Comparison of ENCODE assay signal across 12 cellular contexts in genomic region chr11:115194798-115195101, GRCh38.
DNase-seq lines count a peak whose midpoint lies in the region; ATAC-seq, FAIRE-seq and TF ChIP-seq lines count a peak whose summit lies in the region.
"Had no signal": no experiment of that assay in that cellular context is flagged by ENCODE, and none has a peak within 500 bp of the region (broad histone marks: within the 10 kb centered on the region; RNA-seq: fewer than 3 reads in every experiment).

No MANE protein-coding gene starts in this region.

- no peaks in the 10 kb centered on the region for H3K79me2 ChIP-seq in GM12878 (ENCODE audit: control insufficient read depth, insufficient read depth, low read length)

- H3K27me3 Mint-ChIP-seq in CD8-positive, alpha-beta T cell (ENCODE audit: low read depth), result peaks cover 3% of the 10 kb centered on the region
- H3K27me3 Mint-ChIP-seq in chondrocyte (ENCODE audit: low read depth), result no peaks in the 10 kb centered on the region

- no peaks in the 10 kb centered on the region for H3K36me3 Mint-ChIP-seq in CD8-positive, alpha-beta T cell
- no peaks in the 10 kb centered on the region for H3K36me3 Mint-ChIP-seq in chondrocyte (ENCODE audit: low read depth)
- H3K36me3 Mint-ChIP-seq: mesothelial cell of epicardium had no signal

- no peak for FAIRE-seq in GM12878 (lab: Jason Lieb, UNC)

- H2AFZ ChIP-seq in GM12878 (ENCODE audit: control insufficient read depth, low read depth, low read length), result no peak overlapping the region

- 2% methylated on average over 5 of the region's 5 CpGs for WGBS in GM12878 (ENCODE audit: insufficient coverage, insufficient replicate concordance, low lambda C conversion rate, missing lambda C conversion rate)

- no TSS peak for BruUV-seq in GM12878 (replicated peaks; lab: Mats Ljungman, UMichigan)

- no peaks in the 10 kb centered on the region for H3K9me3 ChIP-seq in CD8-positive, alpha-beta T cell (ENCODE audit: low read length)
- H3K9me3 ChIP-seq in GM12878 (replicated peaks; ENCODE audit: control insufficient read depth, insufficient read depth, low read length), result no peaks in the 10 kb centered on the region

- H3K4me1 Mint-ChIP-seq in CD8-positive, alpha-beta T cell (ENCODE audit: low read depth), result no peaks in the 10 kb centered on the region
- peaks cover 39% of the 10 kb centered on the region for H3K4me1 Mint-ChIP-seq in chondrocyte (ENCODE audit: low read depth)

- in situ Hi-C loops in GM12878 (cut with MboI), result no loop called here

- POLR2A ChIA-PET in CD8-positive, alpha-beta T cell (lab: Charles Lee), result no interaction called here
- POLR2A ChIA-PET in GM12878 (lab: Charles Lee), result no interaction called here

- SMC1A ChIA-PET in GM12878 (lab: Charles Lee; ENCODE audit: uncharacterized antibody, unreplicated experiment), result interaction anchor here (0.9 kb wide), 1 partner anchor 32 kb away, joined by 3 read pairs; no protein-coding TSS in a partner anchor

- no peak overlapping the region for H3K9ac ChIP-seq in GM12878 (ENCODE audit: control insufficient read depth, insufficient read depth, low read length)

- TF ChIP-seq CTCF in CD8-positive, alpha-beta T cell (IDR thresholded peaks at IDR 0.05), result no peak
- TF ChIP-seq CTCF in GM12878 (IDR thresholded peaks at IDR 0.05 in 2 of 3, conservative IDR thresholded peaks at IDR 0.05 in 1 of 3; ENCODE audit: control insufficient read depth in 2 of 3, extremely low read depth in 1 of 3, insufficient read depth in 1 of 3, low read depth in 3 of 3, low read length in 3 of 3) (no peak), chondrocyte (IDR thresholded peaks at IDR 0.05) (no peak)

- H3K27me3 ChIP-seq in CD8-positive, alpha-beta T cell (ENCODE audit: insufficient read depth, low read length), result no peaks in the 10 kb centered on the region
- no peaks in the 10 kb centered on the region for H3K27me3 ChIP-seq in GM12878 (replicated peaks in 1 of 2; ENCODE audit: control insufficient read depth in 2 of 2, insufficient read depth in 2 of 2, low read length in 1 of 2)
- H3K27me3 ChIP-seq: cardiac muscle cell had no signal

- RAD21 ChIA-PET in GM12878 (lab: Charles Lee; ENCODE audit: unreplicated experiment), result no interaction called here

- no peak for TF ChIP-seq RAD21 in GM12878 (IDR thresholded peaks at IDR 0.05; ENCODE audit: insufficient read depth, low read depth, low read length)

- TF ChIP-seq POLR2A in GM12878 (IDR thresholded peaks at IDR 0.05; ENCODE audit: low read depth, low read length), result no peak

- no peak overlapping the region for H3K27ac ChIP-seq in CD8-positive, alpha-beta T cell (ENCODE audit: low read depth, low read length)
- no peak overlapping the region for H3K27ac ChIP-seq in GM12878 (ENCODE audit: control insufficient read depth, insufficient read depth)
- H3K27ac ChIP-seq: cardiac muscle cell had no signal

- ATAC-seq in CD8-positive, alpha-beta T cell, result no peak
- peak; percentile 38 for ATAC-seq in GM18909 (IDR thresholded peaks at IDR 0.05; ENCODE audit: poor library complexity, unreplicated experiment)
- peak; percentile 12 for ATAC-seq in HG03108 (IDR thresholded peaks at IDR 0.05; ENCODE audit: unreplicated experiment)
- peak; percentile 75 for ATAC-seq in GM12878

- DNase-seq in CD8-positive, alpha-beta T cell, result no peak
- peak; percentile 21 for DNase-seq in GM12878 (ENCODE audit: low read depth, low spot score)
- no peak for DNase-seq in NK-92 treated with Interleukin-12 subunit alpha and Interleukin-12 subunit beta, amount 100 ng/mL, for 24 hours (lab: John Stamatoyannopoulos, UW)
- DNase-seq in COR-L47 (lab: John Stamatoyannopoulos, UW), result no peak
- DNase-seq in activated gamma-delta T cell treated with Interleukin-2 at 50 U/mL for 16 hours, result no peak
- DNase-seq in chondrocyte (ENCODE audit: low spot score), result no peak
- DNase-seq: activated CD8-positive, alpha-beta memory T cell treated with anti-CD3 and anti-CD28 coated beads for 24 hours; NCI-H2081 had no signal

- no peaks in the 10 kb centered on the region for H3K4me1 ChIP-seq in CD8-positive, alpha-beta T cell (ENCODE audit: insufficient read depth, low read length)
- peaks cover 10% of the 10 kb centered on the region; the same call in 1 of the 2 replicates for H3K4me1 ChIP-seq in GM12878 (ENCODE audit: control insufficient read depth, insufficient read depth, low read length)

- H3K36me3 ChIP-seq in CD8-positive, alpha-beta T cell (ENCODE audit: insufficient read depth, low read length), result no peaks in the 10 kb centered on the region
- H3K36me3 ChIP-seq in GM12878 (ENCODE audit: control insufficient read depth in 2 of 2, insufficient read depth in 2 of 2, low read length in 1 of 2), result no peaks in the 10 kb centered on the region
- H3K36me3 ChIP-seq: cardiac muscle cell had no signal

- no peaks in the 10 kb centered on the region for H3K9me3 Mint-ChIP-seq in CD8-positive, alpha-beta T cell
- H3K9me3 Mint-ChIP-seq in chondrocyte (ENCODE audit: low read depth), result no peaks in the 10 kb centered on the region
- H3K9me3 Mint-ChIP-seq: mesothelial cell of epicardium had no signal

- no peak for TF ChIP-seq EP300 in GM12878 (IDR thresholded peaks at IDR 0.05; ENCODE audit: borderline replicate concordance in 1 of 2, control insufficient read depth in 1 of 2, low read depth in 2 of 2, low read length in 2 of 2)

- H3K4me3 ChIP-seq in CD8-positive, alpha-beta T cell (ENCODE audit: low read depth, low read length), result peak overlapping the region; percentile 8
- 0 out of 2 replicates have a peak overlapping the region, but pooled peaks have one; percentile 10 for H3K4me3 ChIP-seq in GM12878
- H3K4me3 ChIP-seq: cardiac muscle cell had no signal

- no peaks in the 10 kb centered on the region for H4K20me1 ChIP-seq in GM12878 (ENCODE audit: control insufficient read depth, insufficient read depth)

- peak overlapping the region; percentile 42 for H3K27ac Mint-ChIP-seq in CD8-positive, alpha-beta T cell
- H3K27ac Mint-ChIP-seq in chondrocyte (ENCODE audit: unreplicated experiment), result no peak overlapping the region
- H3K27ac Mint-ChIP-seq: mesothelial cell of epicardium had no signal

- H3K4me3 Mint-ChIP-seq in CD8-positive, alpha-beta T cell, result peak overlapping the region; percentile 76
- no peak overlapping the region for H3K4me3 Mint-ChIP-seq in chondrocyte (ENCODE audit: unreplicated experiment)
- H3K4me3 Mint-ChIP-seq: mesothelial cell of epicardium had no signal

- intact Hi-C loops in CD8-positive, alpha-beta T cell (cut with DNase I, micrococcal nuclease), result loop anchor here in 1 of 2 experiments (2.0 kb wide), 1 partner anchor 62 kb away; no protein-coding TSS in a partner anchor
- intact Hi-C loops in GM12878 (cut with micrococcal nuclease; ENCODE audit: unreplicated experiment), result no loop called here

- CTCF ChIA-PET in CD8-positive, alpha-beta T cell (lab: Charles Lee), result interaction anchor here (1.1 kb wide), 1 partner anchor 50 kb away, joined by 3 read pairs; no protein-coding TSS in a partner anchor
- CTCF ChIA-PET in GM12878 (lab: Yijun Ruan, JAX), result no interaction called here

- H3K4me2 ChIP-seq in GM12878 (ENCODE audit: control insufficient read depth, insufficient read depth), result peak overlapping the region; percentile 54

TF ChIP-seq in GM12878, 131 proteins besides CTCF, POLR2A, EP300 and RAD21:
- peak; percentile 56; the same call in 1 of the 2 replicates for TF ChIP-seq PAX5 (IDR thresholded peaks at IDR 0.05; ENCODE audit: borderline replicate concordance, low read depth, low read length)
- TF ChIP-seq CEBPZ (IDR thresholded peaks at IDR 0.05; ENCODE audit: low read depth, low read length), result no peak
- 0 out of 2 replicates have a peak, but pooled peaks have one; percentile 42 for TF ChIP-seq TCF3 (IDR thresholded peaks at IDR 0.05; ENCODE audit: borderline replicate concordance, insufficient read depth, low read depth, low read length)
- no peak for TF ChIP-seq CBX5 (IDR thresholded peaks at IDR 0.05; ENCODE audit: low read depth)
- peak; percentile 44; the same call in 1 of the 2 replicates for TF ChIP-seq IRF4 (IDR thresholded peaks at IDR 0.05; ENCODE audit: low read depth, low read length)
- 0 out of 2 replicates have a peak, but pooled peaks have one; percentile 8 for TF ChIP-seq BCL11A (IDR thresholded peaks at IDR 0.05; ENCODE audit: low read depth, low read length)
- peak in 1 of 2 experiments; percentile 33; a peak in 1 of 4 replicates for TF ChIP-seq IKZF2 (IDR thresholded peaks at IDR 0.05)
- 0 out of 2 replicates have a peak, but pooled peaks have one; percentile 2 for TF ChIP-seq JUNB (IDR thresholded peaks at IDR 0.05)
